Comparison of ENCODE assay signal across 16 cellular contexts in genomic region chr2:236165491-236166156, GRCh38. TPM values are rescaled to one million over a fixed set of nuclear protein-coding genes. Genes with fewer than 3 reads are reported as not detected.
DNase-seq lines count a peak whose midpoint lies in the region; ATAC-seq and TF ChIP-seq lines count a peak whose summit lies in the region.
"Had no signal": no experiment of that assay in that cellular context is flagged by ENCODE, and none has a peak within 500 bp of the region (broad histone marks: within the 10 kb centered on the region; RNA-seq: fewer than 3 reads in every experiment).

No MANE protein-coding gene starts in this region.

- no peak for TF ChIP-seq CTCF in neural cell (IDR thresholded peaks at IDR 0.05; ENCODE audit: poor library complexity, severe bottlenecking)
- TF ChIP-seq CTCF in RWPE1 (conservative IDR thresholded peaks at IDR 0.05; ENCODE audit: low read depth): no peak

- WGBS in ectodermal cell, 2 experiments: 53 to 54% methylated on average over 21 of the region's 21 CpGs

- H3K9ac ChIP-seq in BLaER1 treated with 17β-estradiol and CSF1 and Interleukin-3, amounts not matched to agents 10 nM and 100 nM: no peak overlapping the region
- H3K9ac ChIP-seq in HUES6 (ENCODE audit: low read length): peak overlapping the region; percentile 95
- no peak overlapping the region for H3K9ac ChIP-seq in neural cell (ENCODE audit: low read length)

- TF ChIP-seq EP300 in neural cell (conservative IDR thresholded peaks at IDR 0.05; ENCODE audit: poor library complexity, severe bottlenecking): no peak

- no peaks in the 10 kb centered on the region for H3F3A ChIP-seq in neural cell (ENCODE audit: insufficient read depth, low read length, poor library complexity, severe bottlenecking)

- ATAC-seq in HG03175 (IDR thresholded peaks at IDR 0.05; ENCODE audit: unreplicated experiment): no peak
- ATAC-seq: left lobe of liver had no signal

- H3K4me2 ChIP-seq in BLaER1 treated with 17β-estradiol and CSF1 and Interleukin-3, amounts not matched to agents 10 nM and 100 nM: peak overlapping the region in 10 of 11 experiments; percentile 86 to 97 (median 94); a peak in 17 of 22 replicates
- no peak overlapping the region for H3K4me2 ChIP-seq in neural cell (ENCODE audit: low read length)

- H3K27me3 ChIP-seq in BLaER1 treated with 17β-estradiol and CSF1 and Interleukin-3, amounts not matched to agents 10 nM and 100 nM: peaks cover 100% of the 10 kb centered on the region in 11 experiments
- H3K27me3 ChIP-seq in HUES6 (ENCODE audit: control insufficient read depth, insufficient read depth, low read length) (peaks cover 99% of the 10 kb centered on the region), ectodermal cell (ENCODE audit: control insufficient read depth, insufficient read depth, low read length, poor library complexity, severe bottlenecking) (peaks cover 100% of the 10 kb centered on the region), neural cell (ENCODE audit: insufficient read depth, low read depth, low read length) (peaks cover 100% of the 10 kb centered on the region)

- TF ChIP-seq RAD21 in neural cell (conservative IDR thresholded peaks at IDR 0.05): no peak

- H3K27ac ChIP-seq in BLaER1 treated with 17β-estradiol and CSF1 and Interleukin-3, amounts not matched to agents 10 nM and 100 nM: no peak overlapping the region
- H3K27ac ChIP-seq in HUES6 (ENCODE audit: low read depth, low read length) (no peak overlapping the region), ectodermal cell (ENCODE audit: insufficient read depth, low read depth, low read length, poor library complexity, severe bottlenecking) (peak overlapping the region; percentile 50), neural cell (ENCODE audit: low read length) (no peak overlapping the region), RWPE1 (no peak overlapping the region)

- peak overlapping the region in 5 of 10 experiments; percentile 51 to 69 (median 57); a peak in 4 of 20 replicates for H3K4me3 ChIP-seq in BLaER1 treated with 17β-estradiol and CSF1 and Interleukin-3, amounts not matched to agents 10 nM and 100 nM
- peak overlapping the region; percentile 86 for H3K4me3 ChIP-seq in HUES6 (ENCODE audit: low read depth, low read length)
- no peak overlapping the region for H3K4me3 ChIP-seq in ectodermal cell (ENCODE audit: insufficient read depth, low read depth, low read length)
- H3K4me3 ChIP-seq in neural cell (ENCODE audit: low read length): peak overlapping the region; percentile 18

- no peak overlapping the region for H2AFZ ChIP-seq in neural cell (ENCODE audit: low read depth, low read length)

- peaks cover 0 to 99% (median 91%) of the 10 kb centered on the region in 11 experiments; a peak in 19 of 22 replicates for H4K20me1 ChIP-seq in BLaER1 treated with 17β-estradiol and CSF1 and Interleukin-3, amounts not matched to agents 10 nM and 100 nM
- H4K20me1 ChIP-seq in neural cell (ENCODE audit: insufficient read depth): no peaks in the 10 kb centered on the region

- CTCF ChIA-PET in RWPE1 (lab: Yijun Ruan, JAX): no interaction called here

- H3K79me2 ChIP-seq in neural cell (replicated peaks; ENCODE audit: insufficient read depth, low read length): no peaks in the 10 kb centered on the region

- H3K36me3 ChIP-seq in BLaER1 treated with 17β-estradiol and CSF1 and Interleukin-3, amounts not matched to agents 10 nM and 100 nM: no peaks in the 10 kb centered on the region
- H3K36me3 ChIP-seq in HUES6 (ENCODE audit: control insufficient read depth, insufficient read depth, low read length) (no peaks in the 10 kb centered on the region; the same call in 1 of the 2 replicates), ectodermal cell (ENCODE audit: control insufficient read depth, insufficient read depth, low read length) (no peaks in the 10 kb centered on the region), neural cell (ENCODE audit: insufficient read depth, low read length) (no peaks in the 10 kb centered on the region)

- H3K4me1 ChIP-seq in BLaER1 treated with 17β-estradiol and CSF1 and Interleukin-3, amounts not matched to agents 10 nM and 100 nM: peaks cover 44 to 59% (median 52%) of the 10 kb centered on the region in 10 experiments
- peaks cover 73% of the 10 kb centered on the region for H3K4me1 ChIP-seq in HUES6 (ENCODE audit: control insufficient read depth, insufficient read depth, low read length)
- H3K4me1 ChIP-seq in ectodermal cell (ENCODE audit: control insufficient read depth, insufficient read depth, low read length): peaks cover 30% of the 10 kb centered on the region

- H3K9me2 ChIP-seq in neural cell (ENCODE audit: insufficient read depth, low read length): no peaks in the 10 kb centered on the region

- peaks cover 5 to 20% (median 12%) of the 10 kb centered on the region in 11 experiments; a peak in 18 of 22 replicates for H3K9me3 ChIP-seq in BLaER1 treated with 17β-estradiol and CSF1 and Interleukin-3, amounts not matched to agents 10 nM and 100 nM (replicated peaks in 1 of 11)
- H3K9me3 ChIP-seq in HUES6 (ENCODE audit: control insufficient read depth, insufficient read depth, low read depth, low read length) (no peaks in the 10 kb centered on the region), ectodermal cell (ENCODE audit: control insufficient read depth, low read length) (no peaks in the 10 kb centered on the region), neural cell (ENCODE audit: low read length) (no peaks in the 10 kb centered on the region)

- DNase-seq in epidermal melanocyte (ENCODE audit: insufficient read length, low spot score) (no peak), RWPE1 (ENCODE audit: low spot score) (no peak), T-helper 2 cell (no peak)
- DNase-seq: activated CD4-positive, alpha-beta T cell treated with anti-CD3 and anti-CD28 coated beads for 4 hours; activated naive CD8-positive, alpha-beta T cell treated with anti-CD3 and anti-CD28 coated beads, Interleukin-2, amount 10 ng/mL, durations not matched to agents 7 days and 5 days; erythroblast; hippocampal formation; MV-4-11; naive B cell; stimulated activated naive CD4-positive, alpha-beta T cell had no signal

- POLR2A ChIA-PET in RWPE1 (lab: Yijun Ruan, JAX; ENCODE audit: low non-redundant PET): no interaction called here

TF ChIP-seq in neural cell, 6 proteins besides CTCF, POLR2A, EP300 and RAD21:
- peak; percentile 46 for TF ChIP-seq EZH2 (IDR thresholded peaks at IDR 0.05; ENCODE audit: borderline replicate concordance, insufficient read depth, low read length, poor library complexity, severe bottlenecking)
- TF ChIP-seq POLR2AphosphoS5 (IDR thresholded peaks at IDR 0.05): no peak
TF ChIP-seq in neural cell: peak in this region for 1.

RNA-seq across cellular contexts. Expression of gene GBX2, which starts 2.6 kb away (rescaled TPM):
- 3.2 TPM for polyA plus RNA-seq in ectodermal cell (2013, experiment 1 of 4)
- 2.1 TPM for polyA plus RNA-seq in ectodermal cell (2013, experiment 2 of 4)
- polyA plus RNA-seq in ectodermal cell (2013, experiment 3 of 4): 6.1 TPM
- polyA plus RNA-seq in ectodermal cell (2013, experiment 4 of 4): 3.9 TPM
- polyA plus RNA-seq in neural cell: 0.92 and 1.2 TPM in 2 replicates
- 1.0 and 1.7 TPM in 2 replicates for polyA minus RNA-seq in neural cell
